ENCODE assay signal across 15 cellular contexts in the genomic region with DNA sequence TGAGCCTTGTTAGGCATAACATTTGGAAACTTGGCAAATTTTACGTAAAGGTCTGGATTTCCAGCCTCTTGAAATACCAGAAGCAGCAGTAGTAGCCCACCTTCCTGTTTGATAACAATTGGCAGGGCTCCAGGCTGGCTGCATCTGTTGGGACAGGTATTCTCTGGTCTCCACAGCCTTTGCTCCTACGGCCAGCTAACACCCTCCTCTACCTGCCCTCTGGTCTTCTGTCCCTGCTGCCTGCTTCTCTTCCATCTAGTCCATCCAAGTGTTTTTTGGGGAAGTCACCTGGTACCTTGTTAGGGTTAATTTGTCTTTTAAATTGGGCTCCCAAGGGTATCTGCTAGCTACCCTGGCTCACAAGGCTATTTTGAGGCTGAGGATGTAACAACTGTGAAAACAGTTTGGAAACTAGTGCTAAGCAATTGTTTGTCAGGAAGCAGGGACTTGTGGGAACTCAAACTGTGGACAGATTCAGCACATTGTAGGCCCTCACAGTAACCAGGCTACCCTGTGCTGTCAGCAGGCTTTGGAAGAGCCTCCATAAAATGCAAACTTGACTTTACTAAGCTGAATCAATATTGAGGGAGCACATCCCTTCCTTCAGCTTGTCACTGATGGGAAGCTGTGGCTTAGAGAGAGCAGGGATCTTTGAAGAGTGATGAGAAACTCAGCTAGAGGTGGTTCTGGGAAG. TPM values are rescaled to one million over a fixed set of nuclear protein-coding genes. Genes with fewer than 3 reads are reported as not detected.
A peak's percentile ranks its signal among the peaks of the same experiment; 100 is the strongest.
DNase-seq lines count a peak whose midpoint lies in the region; ATAC-seq and TF ChIP-seq lines count a peak whose summit lies in the region.
"Had no signal": no experiment of that assay in that cellular context is flagged by ENCODE, and none has a peak within 500 bp of the region (broad histone marks: within the 10 kb centered on the region; RNA-seq: fewer than 3 reads in every experiment).

No MANE protein-coding gene starts in this region.

- H3K9me3 ChIP-seq in Loucy (ENCODE audit: insufficient read depth, low read depth, low read length) = no peaks in the 10 kb centered on the region
- H3K9me3 ChIP-seq: ascending aorta had no signal

- H3K27ac Mint-ChIP-seq in activated naive CD8-positive, alpha-beta T cell treated with anti-CD3 and anti-CD28 coated beads for 36 hours = peak overlapping the region; percentile 82

- peak overlapping the region; percentile 95 for H3K4me2 ChIP-seq in Loucy (ENCODE audit: low read depth, low read length, poor library complexity, severe bottlenecking)

- no peak overlapping the region for H3K9ac ChIP-seq in Loucy (ENCODE audit: low read depth, low read length, poor library complexity, severe bottlenecking)

- no peak overlapping the region for H3K4me3 ChIP-seq in Loucy (ENCODE audit: low read length, poor library complexity, severe bottlenecking)
- H3K4me3 ChIP-seq: ascending aorta had no signal

- no peak overlapping the region for H3K4me3 Mint-ChIP-seq in activated T-cell treated with anti-CD3 and anti-CD28 coated beads, Interleukin-2, amount 50 U/mL, for 4 hours
- no peak overlapping the region for H3K4me3 Mint-ChIP-seq in activated naive CD8-positive, alpha-beta T cell treated with anti-CD3 and anti-CD28 coated beads for 36 hours
- H3K4me3 Mint-ChIP-seq: naive B cell had no signal

- no peak for TF ChIP-seq CTCF in Loucy (conservative IDR thresholded peaks at IDR 0.05; ENCODE audit: low read length)

- peaks cover 43% of the 10 kb centered on the region for H3K4me1 ChIP-seq in Loucy (ENCODE audit: insufficient read depth, low read length, poor library complexity, severe bottlenecking)
- H3K4me1 ChIP-seq: ascending aorta had no signal

- peaks cover 18% of the 10 kb centered on the region; the same call in 1 of the 2 replicates for H3F3A ChIP-seq in Loucy (ENCODE audit: low read depth)

- H3K27me3 ChIP-seq in Loucy (ENCODE audit: insufficient read depth, low read length, poor library complexity, severe bottlenecking) = no peaks in the 10 kb centered on the region
- H3K27me3 ChIP-seq: ascending aorta had no signal

- peaks cover 54% of the 10 kb centered on the region for H3K4me1 Mint-ChIP-seq in activated T-cell treated with anti-CD3 and anti-CD28 coated beads, Interleukin-2, amount 50 U/mL, for 4 hours (ENCODE audit: low read depth)
- peaks cover 63% of the 10 kb centered on the region for H3K4me1 Mint-ChIP-seq in activated naive CD8-positive, alpha-beta T cell treated with anti-CD3 and anti-CD28 coated beads for 36 hours

- H3K27me3 Mint-ChIP-seq in activated T-cell treated with anti-CD3 and anti-CD28 coated beads, Interleukin-2, amount 50 U/mL, for 4 hours (ENCODE audit: low read depth) = no peaks in the 10 kb centered on the region
- peaks cover 7% of the 10 kb centered on the region for H3K27me3 Mint-ChIP-seq in activated naive CD8-positive, alpha-beta T cell treated with anti-CD3 and anti-CD28 coated beads for 36 hours
- H3K27me3 Mint-ChIP-seq: naive B cell had no signal

- H3K79me2 ChIP-seq in Loucy (ENCODE audit: insufficient read depth, low read length) = peaks cover 52% of the 10 kb centered on the region

- peaks cover 59% of the 10 kb centered on the region for H3K36me3 ChIP-seq in Loucy (ENCODE audit: insufficient read depth, low read length)

- H3K9me2 ChIP-seq in Loucy (replicated peaks; ENCODE audit: low read depth, low read length) = no peaks in the 10 kb centered on the region

- H2AFZ ChIP-seq in Loucy (ENCODE audit: low read length) = no peak overlapping the region

- peak; percentile 16 to 20 for ATAC-seq in activated T-cell treated with anti-CD3 and anti-CD28 coated beads, Interleukin-2, amount 50 U/mL, for 4 hours
- no peak for ATAC-seq in HG03175 (IDR thresholded peaks at IDR 0.05; ENCODE audit: unreplicated experiment)
- no peak for ATAC-seq in GM18858 (IDR thresholded peaks at IDR 0.05; ENCODE audit: unreplicated experiment)
- no peak for ATAC-seq in HG02623 (IDR thresholded peaks at IDR 0.05; ENCODE audit: unreplicated experiment)

- H3K9me3 Mint-ChIP-seq in activated T-cell treated with anti-CD3 and anti-CD28 coated beads, Interleukin-2, amount 50 U/mL, for 4 hours = no peaks in the 10 kb centered on the region
- H3K9me3 Mint-ChIP-seq in activated naive CD8-positive, alpha-beta T cell treated with anti-CD3 and anti-CD28 coated beads for 36 hours = no peaks in the 10 kb centered on the region
- H3K9me3 Mint-ChIP-seq: naive B cell had no signal

- peaks cover 47% of the 10 kb centered on the region for H3K36me3 Mint-ChIP-seq in activated T-cell treated with anti-CD3 and anti-CD28 coated beads, Interleukin-2, amount 50 U/mL, for 4 hours (ENCODE audit: insufficient read depth)
- peaks cover 42% of the 10 kb centered on the region for H3K36me3 Mint-ChIP-seq in activated naive CD8-positive, alpha-beta T cell treated with anti-CD3 and anti-CD28 coated beads for 36 hours

- peaks cover 54% of the 10 kb centered on the region for H4K20me1 ChIP-seq in Loucy (ENCODE audit: insufficient read depth, low read length, poor library complexity, severe bottlenecking)

- DNase-seq in activated T-cell treated with anti-CD3 and anti-CD28 coated beads, Interleukin-2, amount 50 U/mL, for 4 hours = no peak
- DNase-seq in activated T-cell treated with anti-CD3 and anti-CD28 coated beads for 4 hours = no peak
- no peak for DNase-seq in activated naive CD8-positive, alpha-beta T cell treated with anti-CD3 and anti-CD28 coated beads for 36 hours
- DNase-seq in stimulated activated CD8-positive, alpha-beta memory T cell treated with anti-CD3 and anti-CD28 coated beads, Interleukin-4, amount 100 ng/mL, for 48 hours = peak; percentile 35
- DNase-seq: activated CD4-positive, alpha-beta T cell treated with anti-CD3 and anti-CD28 coated beads for 48 hours; AML-193; effector memory CD4-positive, alpha-beta T cell; naive B cell; NCI-H1694; small intestine had no signal

RNA-seq across cellular contexts. Expression of a gene that starts 8.5 kb away (rescaled TPM):
- 1,000 to 10,000 TPM; 1,842 to 2,104 (median 1,901) TPM for total RNA-seq in activated T-cell treated with anti-CD3 and anti-CD28 coated beads, Interleukin-2, amount 50 U/mL, for 4 hours
- total RNA-seq in activated naive CD8-positive, alpha-beta T cell treated with anti-CD3 and anti-CD28 coated beads for 36 hours = 1,000 to 10,000 TPM; 2,309 to 2,336 TPM

RNA-seq across cellular contexts. Expression of a gene that starts 12.9 kb away (rescaled TPM):
- 10 to 100 TPM; 30.7 to 33.7 (median 31.0) TPM for total RNA-seq in activated T-cell treated with anti-CD3 and anti-CD28 coated beads, Interleukin-2, amount 50 U/mL, for 4 hours
- 10 to 100 TPM; 25.2 to 26.7 TPM for total RNA-seq in activated naive CD8-positive, alpha-beta T cell treated with anti-CD3 and anti-CD28 coated beads for 36 hours

Comparison
In these comparisons a context has a peak if more than half of its experiments do, and no peak if none do; other contexts are left out.
1. ATAC-seq: peak in activated T-cell treated with anti-CD3 and anti-CD28 coated beads, Interleukin-2, amount 50 U/mL, for 4 hours (2 of 2); none in HG03175 (single experiment), GM18858 (single experiment) and HG02623 (single experiment).